ENCODE assay signal across 1 cellular context in genomic region chr5:160250826-160251225, GRCh38.
TF ChIP-seq lines count a peak whose summit lies in the region.

No MANE protein-coding gene starts in this region.

TF ChIP-seq in GM23338, 12 proteins besides CTCF, POLR2A, EP300 and RAD21 (continued from another document):
- TF ChIP-seq ZNF462 (CRISPR knock-in tag; IDR thresholded peaks at IDR 0.05), result no peak
- TF ChIP-seq STAT1 (IDR thresholded peaks at IDR 0.05; ENCODE audit: unreplicated experiment), result no peak
